14 cellular contexts compared by ENCODE assay signal in the genomic region with DNA sequence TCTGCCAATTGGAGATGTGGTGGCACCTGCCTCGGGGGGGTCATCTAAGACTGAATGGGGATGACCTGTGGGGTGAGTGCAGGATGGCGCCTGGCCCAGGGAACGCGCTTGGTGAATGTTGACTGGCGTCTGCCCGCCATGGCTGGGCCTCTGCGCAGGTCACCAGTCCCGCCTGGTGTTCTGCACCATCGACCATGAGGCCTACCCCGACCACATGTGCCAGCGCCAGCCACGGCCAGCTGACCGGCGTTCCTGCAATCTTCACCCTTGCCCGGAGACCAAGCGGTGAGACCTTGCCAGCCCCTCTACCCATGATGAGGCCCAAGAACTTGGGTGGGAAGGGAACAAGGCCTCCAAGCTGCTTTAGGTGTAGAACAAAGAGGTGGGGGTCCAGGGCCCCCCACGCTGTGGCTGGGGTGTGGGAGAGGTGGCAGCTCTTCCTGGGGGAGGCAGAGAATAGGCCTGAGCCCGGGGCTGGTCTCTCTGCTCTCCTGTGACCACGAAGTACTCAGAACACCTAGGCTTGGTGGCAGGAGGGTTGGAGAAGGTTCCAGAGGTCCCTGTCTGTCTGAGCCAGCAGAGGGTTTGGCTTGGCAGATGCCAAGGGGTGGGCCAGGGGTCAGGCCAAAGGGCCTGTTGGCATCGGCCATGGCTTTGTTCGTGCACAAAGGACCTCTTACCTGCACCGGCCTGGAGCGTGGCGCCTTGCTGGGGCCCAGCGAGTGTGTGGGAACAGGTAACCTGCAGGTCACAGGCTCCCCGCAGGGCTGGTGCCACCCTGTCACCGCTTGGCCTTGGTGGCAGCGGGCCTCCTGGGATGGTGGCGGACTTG. TPM values are rescaled to one million over a fixed set of nuclear protein-coding genes. Genes with fewer than 3 reads are reported as not detected.
A peak's percentile ranks its signal among the peaks of the same experiment; 100 is the strongest.
DNase-seq lines count a peak whose midpoint lies in the region; ATAC-seq and TF ChIP-seq lines count a peak whose summit lies in the region.
"Had no signal": no experiment of that assay in that cellular context is flagged by ENCODE, and none has a peak within 500 bp of the region (broad histone marks: within the 10 kb centered on the region; RNA-seq: fewer than 3 reads in every experiment).

No MANE protein-coding gene starts in this region.

- no peaks in the 10 kb centered on the region for H3K36me3 ChIP-seq in right lobe of liver
- H3K36me3 ChIP-seq: BLaER1, HAP-1 had no signal

- intact Hi-C loops in left ventricle myocardium superior (cut with micrococcal nuclease): no loop called here
- intact Hi-C loops in cardiac septum (cut with DNase I): no loop called here
- intact Hi-C loops in right lobe of liver (cut with DNase I): no loop called here
- intact Hi-C loops in posterior vena cava (cut with DNase I): no loop called here

- ATAC-seq in left ventricle myocardium superior (no peak), right lobe of liver (no peak), HG03342 (IDR thresholded peaks at IDR 0.05; ENCODE audit: unreplicated experiment) (no peak), GM19328 (IDR thresholded peaks at IDR 0.05; ENCODE audit: unreplicated experiment) (no peak)
- ATAC-seq: K562 had no signal

- no peaks in the 10 kb centered on the region for H3K4me1 ChIP-seq in right lobe of liver
- H3K4me1 ChIP-seq: HAP-1 had no signal

- no peak for TF ChIP-seq POLR2A in right lobe of liver (IDR thresholded peaks at IDR 0.05)

- H3K27me3 ChIP-seq in right lobe of liver: no peaks in the 10 kb centered on the region
- H3K27me3 ChIP-seq: BLaER1 had no signal

- TF ChIP-seq CTCF in right lobe of liver (IDR thresholded peaks at IDR 0.05): no peak

- DNase-seq in left ventricle myocardium superior (peak; percentile 22), cardiac septum (ENCODE audit: low spot score) (no peak), right lobe of liver (peak in 2 of 3 donors; percentile 38 to 40), posterior vena cava (ENCODE audit: low spot score) (peak; percentile 71), NCI-H446 treated with DMSO at 0.1 percent for 48 hours (lab: John Stamatoyannopoulos, UW) (no peak)
- DNase-seq in stimulated activated CD4-positive, alpha-beta T cell treated with anti-CD3 and anti-CD28 coated beads, Interleukin-2, amount 100 ng/mL, for 24 hours: no peak
- DNase-seq: CD4-positive, CD25-positive, alpha-beta regulatory T cell; GOT3 had no signal

- H3K9me3 ChIP-seq in right lobe of liver: no peaks in the 10 kb centered on the region
- H3K9me3 ChIP-seq: BLaER1, HAP-1 had no signal

- 100% methylated on average over 1 of the region's 29 CpGs for WGBS in right lobe of liver (ENCODE audit: insufficient coverage, low coverage, low lambda C conversion rate, missing lambda C conversion rate)

- H3K27ac ChIP-seq in right lobe of liver: no peak overlapping the region
- H3K27ac ChIP-seq: 22Rv1, BLaER1 had no signal

- no peak overlapping the region for H3K4me3 ChIP-seq in right lobe of liver
- H3K4me3 ChIP-seq: BLaER1, HAP-1, K562 had no signal

RNA-seq across cellular contexts. Expression of a gene that starts 15.4 kb away (rescaled TPM):
- total RNA-seq in left ventricle myocardium superior: 3.2 TPM
- 1.3 TPM for total RNA-seq in cardiac septum
- 1 to 10 TPM in 4 of 6 experiments, under 1 TPM in 2; 0.86 to 3.2 (median 1.2) TPM for total RNA-seq in right lobe of liver
- 10 to 100 TPM in 1 of 2 donors, 1 to 10 TPM in 1; 9.4 to 19.4 TPM for total RNA-seq in posterior vena cava
- total RNA-seq: CD4-positive, CD25-positive, alpha-beta regulatory T cell had no signal

Comparison
In these comparisons a context has a peak if more than half of its experiments do, and no peak if none do; other contexts are left out.
1. DNase-seq: peak in left ventricle myocardium superior (single experiment), right lobe of liver (2 of 3) and posterior vena cava (single experiment); none in cardiac septum (single experiment), stimulated activated CD4-positive, alpha-beta T cell treated with anti-CD3 and anti-CD28 coated beads, Interleukin-2, amount 100 ng/mL, for 24 hours (0 of 2) and NCI-H446 treated with DMSO at 0.1 percent for 48 hours (single experiment).